29 cellular contexts compared by ENCODE assay signal in genomic region chr13:31894931-31895330, GRCh38.
"Had no signal": no experiment of that assay in that cellular context is flagged by ENCODE, and none has a peak within 500 bp of the region (broad histone marks: within the 10 kb centered on the region; RNA-seq: fewer than 3 reads in every experiment).

No MANE protein-coding gene starts in this region.

- H3K27me3 Mint-ChIP-seq: activated B cell treated with CpG ODN at 0.5 μM for 24 hours had no signal

- H3K4me1 ChIP-seq: adrenal gland, breast epithelium, Peyer's patch, SJSA1 had no signal

- H3K9me3 ChIP-seq: adrenal gland, breast epithelium, MG63, Peyer's patch, SJSA1 had no signal

- H3K4me3 ChIP-seq: adrenal gland, breast epithelium, MG63, Peyer's patch, SJSA1 had no signal

- DNase-seq: activated B cell treated with CpG ODN at 0.5 μM for 24 hours; activated CD4-positive, alpha-beta T cell treated with anti-CD3 and anti-CD28 coated beads for 1 hour; activated CD4-positive, alpha-beta T cell treated with anti-CD3 and anti-CD28 coated beads, Interleukin-2, amount 10 ng/mL, durations not matched to agents 24 days and 14 days; activated CD4-positive, alpha-beta T cell treated with anti-CD3 and anti-CD28 coated beads, Interleukin-2, amount 50 U/mL, for 48 hours; activated CD8-positive, alpha-beta memory T cell treated with anti-CD3 and anti-CD28 coated beads, Interleukin-2, amount 10 ng/mL, durations not matched to agents 7 days and 5 days; activated naive CD4-positive, alpha-beta T cell treated with anti-CD3 and anti-CD28 coated beads, Interleukin-2, amount 50 U/mL, for 16 hours; activated naive CD8-positive, alpha-beta T cell treated with anti-CD3 and anti-CD28 coated beads, Interleukin-2, amount 10 ng/mL, durations not matched to agents 7 days and 5 days; activated T-cell treated with anti-CD3 and anti-CD28 coated beads, Interleukin-2, amount 50 U/mL, for 48 hours; adrenal gland; anterior cingulate cortex; central memory CD4-positive, alpha-beta T cell; KG1; MG63; MV-4-11; NCI-H1092 treated with DMSO at 0.1 percent for 48 hours; NCI-H1417 treated with DMSO at 0.1 percent for 48 hours; NCI-H187; NCI-H2081; NCI-H446; NCI-H524; NCI-H82; Peyer's patch; SHP77; T1000 had no signal

- ATAC-seq: activated CD8-positive, alpha-beta memory T cell treated with anti-CD3 and anti-CD28 coated beads, Interleukin-2, amount 10 ng/mL, durations not matched to agents 7 days and 5 days had no signal

- H3K27ac ChIP-seq: adrenal gland, breast epithelium, Peyer's patch, RWPE1, SJSA1 had no signal

- H3K9me3 Mint-ChIP-seq: activated B cell treated with CpG ODN at 0.5 μM for 24 hours; activated CD4-positive, alpha-beta T cell treated with anti-CD3 and anti-CD28 coated beads, Interleukin-2, amount 10 ng/mL, durations not matched to agents 24 days and 14 days; activated naive CD8-positive, alpha-beta T cell treated with anti-CD3 and anti-CD28 coated beads, Interleukin-2, amount 10 ng/mL, durations not matched to agents 7 days and 5 days; IgD-negative memory B cell; T-helper 1 cell treated with Interleukin-12 subunit alpha and Interleukin-12 subunit beta and Interleukin-4 antibody, amounts not matched to agents 30 μg/mL and 1 μg/mL, for 36 hours had no signal

- H3K36me3 ChIP-seq: adrenal gland, breast epithelium, MG63, Peyer's patch, SJSA1 had no signal

- H3K27me3 ChIP-seq: adrenal gland, breast epithelium, MG63, Peyer's patch, SJSA1 had no signal

- H3K4me3 Mint-ChIP-seq: activated B cell treated with CpG ODN at 0.5 μM for 24 hours; activated CD4-positive, alpha-beta T cell treated with anti-CD3 and anti-CD28 coated beads, Interleukin-2, amount 10 ng/mL, durations not matched to agents 24 days and 14 days; activated CD8-positive, alpha-beta memory T cell treated with anti-CD3 and anti-CD28 coated beads, Interleukin-2, amount 10 ng/mL, durations not matched to agents 7 days and 5 days; activated naive CD8-positive, alpha-beta T cell treated with anti-CD3 and anti-CD28 coated beads, Interleukin-2, amount 10 ng/mL, durations not matched to agents 7 days and 5 days; T-helper 1 cell treated with Interleukin-12 subunit alpha and Interleukin-12 subunit beta and Interleukin-4 antibody, amounts not matched to agents 30 μg/mL and 1 μg/mL, for 36 hours had no signal

- H3K27ac Mint-ChIP-seq: activated B cell treated with CpG ODN at 0.5 μM for 24 hours; activated CD4-positive, alpha-beta T cell treated with anti-CD3 and anti-CD28 coated beads, Interleukin-2, amount 10 ng/mL, durations not matched to agents 24 days and 14 days; activated CD8-positive, alpha-beta memory T cell treated with anti-CD3 and anti-CD28 coated beads, Interleukin-2, amount 10 ng/mL, durations not matched to agents 7 days and 5 days; activated naive CD8-positive, alpha-beta T cell treated with anti-CD3 and anti-CD28 coated beads, Interleukin-2, amount 10 ng/mL, durations not matched to agents 7 days and 5 days; IgD-negative memory B cell; T-helper 1 cell treated with Interleukin-12 subunit alpha and Interleukin-12 subunit beta and Interleukin-4 antibody, amounts not matched to agents 30 μg/mL and 1 μg/mL, for 36 hours had no signal

- H3K36me3 Mint-ChIP-seq: activated CD8-positive, alpha-beta memory T cell treated with anti-CD3 and anti-CD28 coated beads, Interleukin-2, amount 10 ng/mL, durations not matched to agents 7 days and 5 days; activated naive CD8-positive, alpha-beta T cell treated with anti-CD3 and anti-CD28 coated beads, Interleukin-2, amount 10 ng/mL, durations not matched to agents 7 days and 5 days had no signal
